In the genomic region with DNA sequence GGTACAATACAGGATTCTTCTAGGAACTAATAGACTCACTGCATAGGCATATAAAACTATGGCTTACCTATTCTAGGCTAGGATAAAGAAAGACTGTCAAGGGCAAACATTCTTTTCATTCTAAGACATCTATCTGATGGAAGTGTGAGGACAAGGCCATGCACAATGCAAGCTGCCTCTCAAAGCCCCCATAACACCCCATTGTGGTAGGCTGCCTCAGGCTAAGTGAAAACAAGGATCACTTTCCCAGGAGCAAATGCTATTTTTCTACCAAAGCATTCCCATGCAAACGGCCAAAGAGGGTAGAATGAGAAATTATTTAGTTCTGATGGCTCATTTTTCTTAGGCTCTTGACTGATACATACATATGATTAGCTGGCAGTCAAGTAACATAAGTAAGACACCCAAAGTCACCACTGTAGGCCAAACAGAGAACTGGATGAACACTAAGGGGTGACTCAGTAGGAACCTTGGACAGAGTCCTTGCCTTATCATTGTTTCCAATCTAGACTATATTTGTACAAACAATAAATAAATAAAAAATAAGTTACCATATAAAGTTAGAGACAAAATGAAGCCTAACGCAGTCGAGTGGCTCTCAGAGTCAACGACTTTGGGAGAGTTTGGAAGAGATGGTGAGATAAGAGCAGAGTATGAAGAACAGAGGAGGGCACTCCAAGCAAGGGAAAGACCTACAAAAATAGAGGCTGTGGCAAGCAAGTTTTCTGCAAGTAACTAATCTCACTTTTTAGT, we compare ENCODE assay signal across 15 cellular contexts.
DNase-seq lines count a peak whose midpoint lies in the region; ATAC-seq and TF ChIP-seq lines count a peak whose summit lies in the region.
"Had no signal": no experiment of that assay in that cellular context is flagged by ENCODE, and none has a peak within 500 bp of the region (broad histone marks: within the 10 kb centered on the region; RNA-seq: fewer than 3 reads in every experiment).

No MANE protein-coding gene starts in this region.

- H3K9me3 Mint-ChIP-seq in memory B cell = no peaks in the 10 kb centered on the region
- H3K9me3 Mint-ChIP-seq in CD4-positive, alpha-beta T cell = no peaks in the 10 kb centered on the region
- H3K9me3 Mint-ChIP-seq: activated naive CD8-positive, alpha-beta T cell treated with anti-CD3 and anti-CD28 coated beads, Interleukin-2, amount 50 U/mL, for 24 hours; CD4-positive, CD25-positive, alpha-beta regulatory T cell had no signal

- no peaks in the 10 kb centered on the region for H3K27me3 Mint-ChIP-seq in memory B cell
- H3K27me3 Mint-ChIP-seq in CD4-positive, alpha-beta T cell = no peaks in the 10 kb centered on the region
- H3K27me3 Mint-ChIP-seq: activated naive CD8-positive, alpha-beta T cell treated with anti-CD3 and anti-CD28 coated beads, Interleukin-2, amount 50 U/mL, for 24 hours; CD4-positive, CD25-positive, alpha-beta regulatory T cell had no signal

- POLR2A ChIA-PET in CD4-positive, alpha-beta T cell (lab: Charles Lee) = no interaction called here

- H3K4me3 Mint-ChIP-seq in memory B cell = no peak overlapping the region
- no peak overlapping the region for H3K4me3 Mint-ChIP-seq in CD4-positive, alpha-beta T cell
- H3K4me3 Mint-ChIP-seq: activated naive CD8-positive, alpha-beta T cell treated with anti-CD3 and anti-CD28 coated beads, Interleukin-2, amount 50 U/mL, for 24 hours; CD4-positive, CD25-positive, alpha-beta regulatory T cell had no signal

- H3K27ac ChIP-seq in CD4-positive, alpha-beta T cell (ENCODE audit: low read depth, low read length) = no peak overlapping the region

- peak; percentile 44 for DNase-seq in EH (ENCODE audit: low read depth)
- peak; percentile 33 to 34 for DNase-seq in cardiac fibroblast (ENCODE audit: low read depth in 2 of 2)
- DNase-seq in memory B cell (ENCODE audit: low spot score in 2 of 2) = no peak
- DNase-seq in CD4-positive, alpha-beta T cell = no peak
- no peak for DNase-seq in hippocampal formation (lab: John Stamatoyannopoulos, UW)
- DNase-seq: activated naive CD8-positive, alpha-beta T cell treated with anti-CD3 and anti-CD28 coated beads, Interleukin-2, amount 50 U/mL, for 24 hours; CD4-positive, CD25-positive, alpha-beta regulatory T cell; effector CD8-positive, alpha-beta T cell; NCI-H1105; NCI-H510A treated with DMSO at 0.1 percent for 48 hours; retina; substantia nigra had no signal

- intact Hi-C loops in CD4-positive, alpha-beta T cell (cut with DNase I, micrococcal nuclease) = no loop called here

- peak; percentile 49; the same call in 1 of the 2 replicates for TF ChIP-seq CTCF in LNCAP (IDR thresholded peaks at IDR 0.05)
- TF ChIP-seq CTCF in cardiac fibroblast (IDR thresholded peaks at IDR 0.05; ENCODE audit: low read depth, low read length) = peak; percentile 4
- TF ChIP-seq CTCF in CD4-positive, alpha-beta T cell (IDR thresholded peaks at IDR 0.05) = no peak

- H3K4me3 ChIP-seq in cardiac fibroblast (replicated peaks in 1 of 2; ENCODE audit: low read depth in 2 of 2, low read length in 2 of 2) = no peak overlapping the region

- peaks cover 10% of the 10 kb centered on the region for H3K36me3 Mint-ChIP-seq in memory B cell
- H3K36me3 Mint-ChIP-seq in CD4-positive, alpha-beta T cell (ENCODE audit: low read depth) = peaks cover 48% of the 10 kb centered on the region

- H3K4me1 Mint-ChIP-seq in memory B cell = peaks cover 15% of the 10 kb centered on the region
- H3K4me1 Mint-ChIP-seq in CD4-positive, alpha-beta T cell (ENCODE audit: low read depth) = no peaks in the 10 kb centered on the region
- H3K4me1 Mint-ChIP-seq: CD4-positive, CD25-positive, alpha-beta regulatory T cell had no signal

- no peak for ATAC-seq in memory B cell (ENCODE audit: low read depth)
- ATAC-seq in HG02852 (IDR thresholded peaks at IDR 0.05; ENCODE audit: unreplicated experiment) = no peak
- ATAC-seq in GM19035 (IDR thresholded peaks at IDR 0.05; ENCODE audit: unreplicated experiment) = no peak
- no peak for ATAC-seq in CD4-positive, alpha-beta T cell (ENCODE audit: poor library complexity)
- ATAC-seq: activated naive CD8-positive, alpha-beta T cell treated with anti-CD3 and anti-CD28 coated beads, Interleukin-2, amount 50 U/mL, for 24 hours had no signal

- H3K9me3 ChIP-seq in CD4-positive, alpha-beta T cell (ENCODE audit: control insufficient read depth, low read length) = no peaks in the 10 kb centered on the region

- peak overlapping the region; percentile 33 for H3K27ac Mint-ChIP-seq in memory B cell
- no peak overlapping the region for H3K27ac Mint-ChIP-seq in CD4-positive, alpha-beta T cell
- H3K27ac Mint-ChIP-seq: activated naive CD8-positive, alpha-beta T cell treated with anti-CD3 and anti-CD28 coated beads, Interleukin-2, amount 50 U/mL, for 24 hours; CD4-positive, CD25-positive, alpha-beta regulatory T cell had no signal

- no peaks in the 10 kb centered on the region for H3K27me3 ChIP-seq in CD4-positive, alpha-beta T cell (ENCODE audit: control insufficient read depth, insufficient read depth, low read length)

- CTCF ChIA-PET in CD4-positive, alpha-beta T cell (lab: Charles Lee) = no interaction called here

Comparison
In these comparisons a context has a peak if more than half of its experiments do, and no peak if none do; other contexts are left out.
1. DNase-seq: peak in EH (single experiment) and cardiac fibroblast (2 of 2); none in memory B cell (0 of 2), CD4-positive, alpha-beta T cell (0 of 10) and hippocampal formation (0 of 2).